1 cellular context compared by ENCODE assay signal in genomic region chr5:5351288-5352089, GRCh38.
A peak's percentile ranks its signal among the peaks of the same experiment; 100 is the strongest.
TF ChIP-seq lines count a peak whose summit lies in the region.

No MANE protein-coding gene starts in this region.

TF ChIP-seq in HepG2, 621 proteins besides CTCF, POLR2A, EP300 and RAD21 (continued from another document and continues in another):
- TF ChIP-seq HNF1A (IDR thresholded peaks at IDR 0.05; ENCODE audit: low read depth): peak; percentile 86
- TF ChIP-seq HNF1A (CRISPR knock-in tag; IDR thresholded peaks at IDR 0.05; ENCODE audit: borderline replicate concordance): peak; percentile 86
- no peak for TF ChIP-seq HMGXB3 (CRISPR knock-in tag; IDR thresholded peaks at IDR 0.05; ENCODE audit: borderline replicate concordance)
- no peak for TF ChIP-seq ZMAT5 (CRISPR knock-in tag; IDR thresholded peaks at IDR 0.05; ENCODE audit: borderline replicate concordance, low read depth)
- TF ChIP-seq PHF8 (CRISPR knock-in tag; IDR thresholded peaks at IDR 0.05): no peak
- TF ChIP-seq ZNF503 (CRISPR knock-in tag; IDR thresholded peaks at IDR 0.05): no peak
- no peak for TF ChIP-seq MAF1 (CRISPR knock-in tag; IDR thresholded peaks at IDR 0.05; ENCODE audit: borderline replicate concordance)
- no peak for TF ChIP-seq ARHGAP35 (CRISPR knock-in tag; IDR thresholded peaks at IDR 0.05; ENCODE audit: borderline replicate concordance)
- no peak for TF ChIP-seq ZNF619 (CRISPR knock-in tag; IDR thresholded peaks at IDR 0.05)
- TF ChIP-seq TMF1 (CRISPR knock-in tag; IDR thresholded peaks at IDR 0.05; ENCODE audit: low read depth): no peak
- TF ChIP-seq KDM6A (CRISPR knock-in tag; IDR thresholded peaks at IDR 0.05; ENCODE audit: low read depth): no peak
- TF ChIP-seq NFE2 (CRISPR knock-in tag; IDR thresholded peaks at IDR 0.05): no peak
- TF ChIP-seq ZNF263 (CRISPR knock-in tag; IDR thresholded peaks at IDR 0.05): no peak
- TF ChIP-seq PITX1 (CRISPR knock-in tag; IDR thresholded peaks at IDR 0.05): no peak
- no peak for TF ChIP-seq ZFP90 (CRISPR knock-in tag; IDR thresholded peaks at IDR 0.05; ENCODE audit: borderline replicate concordance)
- 0 out of 2 replicates have a peak, but pooled peaks have one; percentile 22 for TF ChIP-seq TFE3 (CRISPR knock-in tag; IDR thresholded peaks at IDR 0.05)
- TF ChIP-seq ZNF143 (CRISPR knock-in tag; IDR thresholded peaks at IDR 0.05): no peak
- no peak for TF ChIP-seq CSRNP1 (CRISPR knock-in tag; IDR thresholded peaks at IDR 0.05)
- TF ChIP-seq MYNN (CRISPR knock-in tag; IDR thresholded peaks at IDR 0.05; ENCODE audit: low read depth): no peak
- no peak; the same call in 1 of the 2 replicates for TF ChIP-seq SOX5 (CRISPR knock-in tag; IDR thresholded peaks at IDR 0.05; ENCODE audit: borderline replicate concordance)
- TF ChIP-seq HDAC2 (CRISPR knock-in tag; IDR thresholded peaks at IDR 0.05): no peak
- no peak for TF ChIP-seq TP53 (CRISPR knock-in tag; conservative IDR thresholded peaks at IDR 0.05)
- TF ChIP-seq MIER2 (CRISPR knock-in tag; IDR thresholded peaks at IDR 0.05): no peak
- TF ChIP-seq FOXJ3 (CRISPR knock-in tag; IDR thresholded peaks at IDR 0.05; ENCODE audit: borderline replicate concordance): no peak
- no peak for TF ChIP-seq ZNF704 (CRISPR knock-in tag; IDR thresholded peaks at IDR 0.05; ENCODE audit: borderline replicate concordance)
- no peak for TF ChIP-seq ATAD3A (CRISPR knock-in tag; IDR thresholded peaks at IDR 0.05)
- TF ChIP-seq TIGD3 (CRISPR knock-in tag; IDR thresholded peaks at IDR 0.05; ENCODE audit: borderline replicate concordance): no peak
- no peak for TF ChIP-seq ZBTB3 (CRISPR knock-in tag; IDR thresholded peaks at IDR 0.05; ENCODE audit: borderline replicate concordance, low read depth)
- peak; percentile 78 for TF ChIP-seq POLR2G (IDR thresholded peaks at IDR 0.05; ENCODE audit: low read depth, low read length)
- TF ChIP-seq FOXA1 (IDR thresholded peaks at IDR 0.05): no peak
- TF ChIP-seq FOXA1 (CRISPR knock-in tag; IDR thresholded peaks at IDR 0.05): no peak
- TF ChIP-seq HDAC6 (IDR thresholded peaks at IDR 0.05; ENCODE audit: low read depth, low read length): no peak
- no peak for TF ChIP-seq ZNF782 (CRISPR knock-in tag; IDR thresholded peaks at IDR 0.05; ENCODE audit: borderline replicate concordance)
- TF ChIP-seq HOXA9 (CRISPR knock-in tag; IDR thresholded peaks at IDR 0.05; ENCODE audit: borderline replicate concordance): no peak
- no peak for TF ChIP-seq ZNF296 (CRISPR knock-in tag; conservative IDR thresholded peaks at IDR 0.05)
- no peak for TF ChIP-seq RFXAP (CRISPR knock-in tag; IDR thresholded peaks at IDR 0.05; ENCODE audit: borderline replicate concordance)
- TF ChIP-seq TERF1 (CRISPR knock-in tag; IDR thresholded peaks at IDR 0.05): no peak
- no peak for TF ChIP-seq MXD4 (CRISPR knock-in tag; IDR thresholded peaks at IDR 0.05)
- no peak for TF ChIP-seq ZFP41 (CRISPR knock-in tag; IDR thresholded peaks at IDR 0.05; ENCODE audit: borderline replicate concordance)
- TF ChIP-seq ZNF746 (CRISPR knock-in tag; IDR thresholded peaks at IDR 0.05): no peak
- 0 out of 2 replicates have a peak, but pooled peaks have one; percentile 33 for TF ChIP-seq NR2C2 (CRISPR knock-in tag; IDR thresholded peaks at IDR 0.05; ENCODE audit: borderline replicate concordance)
- no peak for TF ChIP-seq PHF5A (CRISPR knock-in tag; IDR thresholded peaks at IDR 0.05; ENCODE audit: low read depth, unreplicated experiment)
- TF ChIP-seq ZNF34 (CRISPR knock-in tag; IDR thresholded peaks at IDR 0.05; ENCODE audit: borderline replicate concordance): no peak
- peak; percentile 80 for TF ChIP-seq ZBTB33 (CRISPR knock-in tag; IDR thresholded peaks at IDR 0.05)
